Comparison of ENCODE assay signal across 1 cellular context in the genomic region with DNA sequence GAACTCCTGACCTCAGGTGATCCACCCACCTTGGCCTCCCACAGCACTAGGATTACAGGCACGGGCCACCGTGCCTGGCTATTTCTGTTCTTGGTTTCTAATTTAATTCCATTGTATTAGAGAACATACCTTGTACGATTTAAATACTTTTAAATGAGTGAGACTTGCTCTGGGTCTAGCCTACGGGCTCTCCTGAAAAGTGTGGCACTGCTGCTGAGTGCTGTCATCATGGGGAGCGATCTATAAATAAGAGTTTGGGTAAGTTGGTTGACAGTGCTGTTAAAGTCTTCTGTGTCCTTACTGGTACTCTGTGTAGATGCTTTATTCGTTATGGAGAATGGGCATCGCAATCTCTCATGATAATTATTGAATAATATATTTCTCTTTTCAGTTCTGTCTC.
A peak's percentile ranks its signal among the peaks of the same experiment; 100 is the strongest.
TF ChIP-seq lines count a peak whose summit lies in the region.

No MANE protein-coding gene starts in this region.

TF ChIP-seq in HepG2, 621 proteins besides CTCF, POLR2A, EP300 and RAD21:
- TF ChIP-seq CBX2 (IDR thresholded peaks at IDR 0.05; ENCODE audit: low read depth, low read length) (0 out of 2 replicates have a peak, but pooled peaks have one; percentile 54), CBX2 (CRISPR knock-in tag; IDR thresholded peaks at IDR 0.05; ENCODE audit: low read depth) (no peak), TARDBP (CRISPR knock-in tag; IDR thresholded peaks at IDR 0.05) (no peak)
